Comparison of ENCODE assay signal across 16 cellular contexts in genomic region chr1:80155371-80155770, GRCh38.
DNase-seq lines count a peak whose midpoint lies in the region; ATAC-seq and TF ChIP-seq lines count a peak whose summit lies in the region.
"Had no signal": no experiment of that assay in that cellular context is flagged by ENCODE, and none has a peak within 500 bp of the region (broad histone marks: within the 10 kb centered on the region; RNA-seq: fewer than 3 reads in every experiment).

No MANE protein-coding gene starts in this region.

- H3K4me1 ChIP-seq in IMR-90 (ENCODE audit: control insufficient read depth, insufficient read depth, low read length) (no peaks in the 10 kb centered on the region), mesendoderm (ENCODE audit: control insufficient read depth, low read depth, low read length) (no peaks in the 10 kb centered on the region)
- H3K4me1 ChIP-seq: heart right ventricle had no signal

- H3K18ac ChIP-seq in IMR-90 (ENCODE audit: low read depth, low read length) (no peak overlapping the region), mesendoderm (ENCODE audit: low read length) (no peak overlapping the region)

- no peaks in the 10 kb centered on the region for H3K9me1 ChIP-seq in IMR-90 (ENCODE audit: insufficient read depth, low read length)

- TF ChIP-seq RAD21 in IMR-90 (IDR thresholded peaks at IDR 0.05; ENCODE audit: low read length), result no peak

- H3K4me3 ChIP-seq in IMR-90 (ENCODE audit: insufficient read depth, low read depth, low read length) (no peak overlapping the region), astrocyte of the spinal cord (ENCODE audit: low read depth, low read length) (no peak overlapping the region), mesendoderm (ENCODE audit: low read length) (no peak overlapping the region)
- H3K4me3 ChIP-seq: dorsolateral prefrontal cortex, heart right ventricle had no signal

- intact Hi-C loops in IMR-90 (cut with micrococcal nuclease), result no loop called here

- H2AFZ ChIP-seq in IMR-90 (replicated peaks; ENCODE audit: low read length, poor library complexity), result no peak overlapping the region

- in situ Hi-C loops in IMR-90 (cut with MboI; ENCODE audit: low sequenced_read_pairs) (no loop called here), astrocyte of the spinal cord (cut with HindIII; ENCODE audit: low sequenced_read_pairs) (no loop called here)

- no peak overlapping the region for H3K4me2 ChIP-seq in IMR-90 (ENCODE audit: low read depth, low read length)
- no peak overlapping the region for H3K4me2 ChIP-seq in mesendoderm (ENCODE audit: low read length)

- no peak overlapping the region for H4K8ac ChIP-seq in IMR-90 (ENCODE audit: low read depth in 2 of 2, low read length in 2 of 2)
- no peak overlapping the region for H4K8ac ChIP-seq in mesendoderm (ENCODE audit: low read depth, low read length)

- ATAC-seq in IMR-90 (ENCODE audit: low read depth) (no peak), HG03135 (IDR thresholded peaks at IDR 0.05; ENCODE audit: unreplicated experiment) (no peak), GM19351 (IDR thresholded peaks at IDR 0.05; ENCODE audit: unreplicated experiment) (no peak)
- ATAC-seq: activated CD8-positive, alpha-beta T cell treated with anti-CD3 and anti-CD28 coated beads, Interleukin-2, amount 10 ng/mL, durations not matched to agents 7 days and 5 days; heart right ventricle; T-helper 17 cell had no signal

- H3K4ac ChIP-seq in IMR-90 (ENCODE audit: low read depth, low read length) (no peak overlapping the region), mesendoderm (ENCODE audit: low read depth, low read length) (no peak overlapping the region)

- no peaks in the 10 kb centered on the region for H4K20me1 ChIP-seq in IMR-90 (ENCODE audit: insufficient read depth, low read length)

- H4K91ac ChIP-seq in IMR-90 (ENCODE audit: insufficient read depth, low read depth, low read length), result no peak overlapping the region

- TF ChIP-seq CTCF in IMR-90 (conservative IDR thresholded peaks at IDR 0.05; ENCODE audit: low read depth, low read length) (0 out of 2 replicates have a peak, but pooled peaks have one; percentile 11), astrocyte of the spinal cord (IDR thresholded peaks at IDR 0.05; ENCODE audit: low read depth, low read length) (peak; percentile 4)

- POLR2A ChIA-PET in IMR-90 (lab: Charles Lee; ENCODE audit: unreplicated experiment), result no interaction called here

- H4K5ac ChIP-seq in IMR-90 (ENCODE audit: low read depth, low read length) (no peak overlapping the region), mesendoderm (ENCODE audit: low read length) (no peak overlapping the region)

- no peak overlapping the region for H2AK9ac ChIP-seq in IMR-90 (replicated peaks; ENCODE audit: low read depth, low read length, poor library complexity)

- H3K27me3 ChIP-seq in IMR-90 (ENCODE audit: control insufficient read depth, insufficient read depth, low read length) (no peaks in the 10 kb centered on the region), mesendoderm (ENCODE audit: insufficient read depth, low read length, poor library complexity) (no peaks in the 10 kb centered on the region)
- H3K27me3 ChIP-seq: dorsolateral prefrontal cortex, heart right ventricle had no signal

- no peak overlapping the region for H3K9ac ChIP-seq in IMR-90 (ENCODE audit: low read depth, low read length)
- H3K9ac ChIP-seq in mesendoderm (ENCODE audit: low read length), result no peak overlapping the region

- no peak overlapping the region for H3K14ac ChIP-seq in IMR-90 (replicated peaks; ENCODE audit: low read depth, low read length)

- H3K79me2 ChIP-seq in mesendoderm (ENCODE audit: control insufficient read depth, insufficient read depth, low read length), result no peaks in the 10 kb centered on the region

- H3K9me3 ChIP-seq in IMR-90 (ENCODE audit: control insufficient read depth, insufficient read depth, low read length), result no peaks in the 10 kb centered on the region

- WGBS in IMR-90 (ENCODE audit: extremely low coverage in 2 of 2, insufficient read length in 1 of 2), 2 experiments, result 50% methylated on average over 1 of the region's 2 CpGs; no CpG with 5 or more reads in 1 of the 2 experiments
- no CpG with 5 or more reads among the region's 2 CpGs for WGBS in mesendoderm (ENCODE audit: extremely low coverage, insufficient coverage, low lambda C conversion rate)

- CTCF ChIA-PET in IMR-90 (lab: Yijun Ruan, JAX), result no interaction called here

- DNase-seq in DMS53 (lab: John Stamatoyannopoulos, UW), result peak; percentile 48
- peak; percentile 1 for DNase-seq in IMR-90
- DNase-seq in astrocyte of the spinal cord (ENCODE audit: low read depth, low spot score), result no peak
- DNase-seq in mesendoderm, result peak; percentile 63
- DNase-seq in stimulated activated CD4-positive, alpha-beta T cell treated with anti-CD3 and anti-CD28 coated beads, Interleukin-4, amount 100 ng/mL, for 4 hours, result no peak
- DNase-seq in NOMO-1 (lab: John Stamatoyannopoulos, UW; ENCODE audit: unreplicated experiment in 2 of 2), result no peak
- DNase-seq: activated CD8-positive, alpha-beta T cell treated with anti-CD3 and anti-CD28 coated beads, Interleukin-2, amount 10 ng/mL, durations not matched to agents 7 days and 5 days; dorsolateral prefrontal cortex; heart right ventricle; KBM-7; NCI-H187 treated with DMSO at 0.1 percent for 48 hours; stimulated activated CD4-positive, alpha-beta T cell treated with anti-CD3 and anti-CD28 coated beads, Interleukin-2, amount 100 ng/mL, for 48 hours; stimulated activated naive CD4-positive, alpha-beta T cell; T-helper 17 cell had no signal

- no peak overlapping the region for H2BK120ac ChIP-seq in IMR-90 (ENCODE audit: low read depth, low read length)
- no peak overlapping the region for H2BK120ac ChIP-seq in mesendoderm (ENCODE audit: low read depth, low read length)

- no peaks in the 10 kb centered on the region for H3K36me3 ChIP-seq in IMR-90 (ENCODE audit: control insufficient read depth, insufficient read depth, low read length)
- H3K36me3 ChIP-seq in mesendoderm (ENCODE audit: control insufficient read depth, insufficient read depth, low read length), result no peaks in the 10 kb centered on the region
- H3K36me3 ChIP-seq: heart right ventricle had no signal

- no peak overlapping the region for H3K23ac ChIP-seq in IMR-90 (ENCODE audit: low read depth, low read length)
- no peak overlapping the region for H3K23ac ChIP-seq in mesendoderm (ENCODE audit: low read length)

- TF ChIP-seq POLR2A in IMR-90 (IDR thresholded peaks at IDR 0.05; ENCODE audit: low read depth, low read length), result no peak

- H2BK20ac ChIP-seq in IMR-90 (ENCODE audit: low read depth, low read length), result no peak overlapping the region

- H2BK15ac ChIP-seq in IMR-90 (ENCODE audit: low read depth, low read length) (no peak overlapping the region), mesendoderm (replicated peaks; ENCODE audit: low read depth) (no peak overlapping the region)

- no peaks in the 10 kb centered on the region for H3K79me1 ChIP-seq in IMR-90 (ENCODE audit: low read depth in 1 of 2, low read length in 2 of 2)
- no peaks in the 10 kb centered on the region for H3K79me1 ChIP-seq in mesendoderm (ENCODE audit: low read length)

- no TSS peak for BruUV-seq in IMR-90 (replicated peaks; lab: Mats Ljungman, UMichigan)

- no peak overlapping the region for H3K27ac ChIP-seq in IMR-90 (ENCODE audit: insufficient read depth, low read length)
- no peak overlapping the region for H3K27ac ChIP-seq in mesendoderm (ENCODE audit: low read depth, low read length)
- H3K27ac ChIP-seq: dorsolateral prefrontal cortex, heart right ventricle had no signal

- H2AK5ac ChIP-seq in IMR-90 (ENCODE audit: low read depth, low read length) (no peak overlapping the region), mesendoderm (ENCODE audit: low read length) (no peak overlapping the region)

- H3K56ac ChIP-seq in IMR-90 (ENCODE audit: extremely low read depth, insufficient read depth, low read length), result no peak overlapping the region
- H3K56ac ChIP-seq in mesendoderm (ENCODE audit: low read length), result no peak overlapping the region

- dilution Hi-C loops in IMR-90 (cut with HindIII; ENCODE audit: low sequenced_read_pairs, unreplicated experiment), result no loop called here

- H2BK5ac ChIP-seq in IMR-90 (ENCODE audit: low read depth, low read length, poor library complexity, severe bottlenecking), result no peak overlapping the region
- no peak overlapping the region for H2BK5ac ChIP-seq in mesendoderm (ENCODE audit: low read length)

TF ChIP-seq in IMR-90, 13 proteins besides CTCF, POLR2A, EP300 and RAD21:
- no peak for TF ChIP-seq RCOR1 (IDR thresholded peaks at IDR 0.05; ENCODE audit: insufficient replicate concordance, low read length)
- TF ChIP-seq MAFK (IDR thresholded peaks at IDR 0.05; ENCODE audit: low read depth, low read length), result no peak
- TF ChIP-seq CHD1 (IDR thresholded peaks at IDR 0.05; ENCODE audit: low read depth, low read length), result no peak
- TF ChIP-seq, protein P1, sequence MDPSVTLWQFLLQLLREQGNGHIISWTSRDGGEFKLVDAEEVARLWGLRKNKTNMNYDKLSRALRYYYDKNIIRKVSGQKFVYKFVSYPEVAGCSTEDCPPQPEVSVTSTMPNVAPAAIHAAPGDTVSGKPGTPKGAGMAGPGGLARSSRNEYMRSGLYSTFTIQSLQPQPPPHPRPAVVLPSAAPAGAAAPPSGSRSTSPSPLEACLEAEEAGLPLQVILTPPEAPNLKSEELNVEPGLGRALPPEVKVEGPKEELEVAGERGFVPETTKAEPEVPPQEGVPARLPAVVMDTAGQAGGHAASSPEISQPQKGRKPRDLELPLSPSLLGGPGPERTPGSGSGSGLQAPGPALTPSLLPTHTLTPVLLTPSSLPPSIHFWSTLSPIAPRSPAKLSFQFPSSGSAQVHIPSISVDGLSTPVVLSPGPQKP (IDR thresholded peaks at IDR 0.05; ENCODE audit: borderline replicate concordance, low read depth, low read length), result no peak
- TF ChIP-seq MXI1 (IDR thresholded peaks at IDR 0.05; ENCODE audit: borderline replicate concordance, low read depth, low read length), result no peak
- TF ChIP-seq NFE2L2 (IDR thresholded peaks at IDR 0.05; ENCODE audit: low read depth, low read length), result no peak
- TF ChIP-seq MAZ (IDR thresholded peaks at IDR 0.05; ENCODE audit: borderline replicate concordance, low read depth, low read length), result no peak
- no peak for TF ChIP-seq BHLHE40 (IDR thresholded peaks at IDR 0.05; ENCODE audit: low read depth, low read length)
- TF ChIP-seq CEBPB (IDR thresholded peaks at IDR 0.05; ENCODE audit: low read depth, low read length), result no peak
- no peak for TF ChIP-seq RFX5 (IDR thresholded peaks at IDR 0.05; ENCODE audit: low read depth, low read length)
- no peak for TF ChIP-seq USF2 (IDR thresholded peaks at IDR 0.05; ENCODE audit: low read depth, low read length)
- TF ChIP-seq FOS (IDR thresholded peaks at IDR 0.05; ENCODE audit: low read depth, low read length), result no peak

Comparison
In these comparisons a context has a peak if more than half of its experiments do, and no peak if none do; other contexts are left out.
1. DNase-seq: peak in DMS53 (single experiment), IMR-90 (single experiment) and mesendoderm (single experiment); none in astrocyte of the spinal cord (single experiment), stimulated activated CD4-positive, alpha-beta T cell treated with anti-CD3 and anti-CD28 coated beads, Interleukin-4, amount 100 ng/mL, for 4 hours (0 of 2) and NOMO-1 (0 of 2).